ENCODE assay signal across 8 cellular contexts in genomic region chr12:54988402-54989054, GRCh38. TPM values are rescaled to one million over a fixed set of nuclear protein-coding genes. Genes with fewer than 3 reads are reported as not detected.
DNase-seq lines count a peak whose midpoint lies in the region; ATAC-seq and TF ChIP-seq lines count a peak whose summit lies in the region.

No MANE protein-coding gene starts in this region.

- H3K36me3 Mint-ChIP-seq in naive thymus-derived CD4-positive, alpha-beta T cell = peaks cover 0 to 18% (median 9%) of the 10 kb centered on the region in 5 donors
- H3K36me3 Mint-ChIP-seq in stimulated activated naive B cell treated with anti-CD40 and anti-IgM and Interleukin-4, amounts not matched to agents 10 μg/mL and 1 μg/mL and 100 μg/mL, for 72 hours = peaks cover 4 to 5% of the 10 kb centered on the region in 2 donors
- peaks cover 13% of the 10 kb centered on the region for H3K36me3 Mint-ChIP-seq in activated T-helper 1 cell treated with anti-CD3 and anti-CD28 coated beads, Interleukin-12 subunit alpha, Interleukin-12 subunit beta, Interleukin-2, Interleukin-4 antibody, amounts not matched to agents 30 ng/mL and 10 ng/mL and 1 ng/mL, durations not matched to agents 14 hours and 24 hours and 36 hours (ENCODE audit: low read depth)

- H3K9me3 ChIP-seq in naive thymus-derived CD4-positive, alpha-beta T cell (ENCODE audit: control insufficient read depth in 2 of 3, low read length in 3 of 3) = no peaks in the 10 kb centered on the region

- CTCF ChIA-PET in naive thymus-derived CD4-positive, alpha-beta T cell (lab: Charles Lee) = interaction anchor here (0.6 to 7.5 kb wide), 5 partner anchors 9 to 286 kb away, joined by 3 to 68 read pairs (median 3); no protein-coding TSS in a partner anchor

- peak; percentile 31 for ATAC-seq in GM19397 (IDR thresholded peaks at IDR 0.05; ENCODE audit: unreplicated experiment)
- ATAC-seq in naive thymus-derived CD4-positive, alpha-beta T cell = no peak
- ATAC-seq in stimulated activated naive B cell treated with anti-CD40 and anti-IgM and Interleukin-4, amounts not matched to agents 10 μg/mL and 1 μg/mL and 100 μg/mL, for 72 hours (replicated peaks) = no peak
- no peak for ATAC-seq in HG02840 (IDR thresholded peaks at IDR 0.05; ENCODE audit: low FRiP score, unreplicated experiment)

- H3K27me3 ChIP-seq in naive thymus-derived CD4-positive, alpha-beta T cell (ENCODE audit: control insufficient read depth in 2 of 2, insufficient read depth in 2 of 2, low read length in 2 of 2) = no peaks in the 10 kb centered on the region

- H3K4me3 Mint-ChIP-seq in naive thymus-derived CD4-positive, alpha-beta T cell = peak overlapping the region in 7 of 10 donors; percentile 11 to 74 (median 52)
- H3K4me3 Mint-ChIP-seq in stimulated activated naive B cell treated with anti-CD40 and anti-IgM and Interleukin-4, amounts not matched to agents 10 μg/mL and 1 μg/mL and 100 μg/mL, for 72 hours = no peak overlapping the region
- no peak overlapping the region for H3K4me3 Mint-ChIP-seq in activated T-helper 1 cell treated with anti-CD3 and anti-CD28 coated beads, Interleukin-12 subunit alpha, Interleukin-12 subunit beta, Interleukin-2, Interleukin-4 antibody, amounts not matched to agents 30 ng/mL and 10 ng/mL and 1 ng/mL, durations not matched to agents 14 hours and 24 hours and 36 hours

- no peaks in the 10 kb centered on the region for H3K27me3 Mint-ChIP-seq in naive thymus-derived CD4-positive, alpha-beta T cell
- H3K27me3 Mint-ChIP-seq in stimulated activated naive B cell treated with anti-CD40 and anti-IgM and Interleukin-4, amounts not matched to agents 10 μg/mL and 1 μg/mL and 100 μg/mL, for 72 hours = no peaks in the 10 kb centered on the region
- no peaks in the 10 kb centered on the region for H3K27me3 Mint-ChIP-seq in activated T-helper 1 cell treated with anti-CD3 and anti-CD28 coated beads, Interleukin-12 subunit alpha, Interleukin-12 subunit beta, Interleukin-2, Interleukin-4 antibody, amounts not matched to agents 30 ng/mL and 10 ng/mL and 1 ng/mL, durations not matched to agents 14 hours and 24 hours and 36 hours (ENCODE audit: insufficient read depth)

- POLR2A ChIA-PET in naive thymus-derived CD4-positive, alpha-beta T cell (lab: Charles Lee) = interaction anchor here (0.8 to 7.6 kb wide), 4 partner anchors 8 to 84 kb away, joined by 3 to 309 read pairs (median 4); no protein-coding TSS in a partner anchor

- H3K27ac Mint-ChIP-seq in naive thymus-derived CD4-positive, alpha-beta T cell = peak overlapping the region; percentile 49 to 100 (median 95)
- H3K27ac Mint-ChIP-seq in stimulated activated naive B cell treated with anti-CD40 and anti-IgM and Interleukin-4, amounts not matched to agents 10 μg/mL and 1 μg/mL and 100 μg/mL, for 72 hours = no peak overlapping the region
- no peak overlapping the region for H3K27ac Mint-ChIP-seq in activated T-helper 1 cell treated with anti-CD3 and anti-CD28 coated beads, Interleukin-12 subunit alpha, Interleukin-12 subunit beta, Interleukin-2, Interleukin-4 antibody, amounts not matched to agents 30 ng/mL and 10 ng/mL and 1 ng/mL, durations not matched to agents 14 hours and 24 hours and 36 hours

- intact Hi-C loops in naive thymus-derived CD4-positive, alpha-beta T cell (cut with micrococcal nuclease) = loop anchor here in 1 of 2 donors (10.0 kb wide), 1 partner anchor 574 kb away; the partner anchor contains the start of gene ITGA5
- intact Hi-C loops in activated T-helper 1 cell treated with anti-CD3 and anti-CD28 coated beads, Interleukin-12 subunit alpha, Interleukin-12 subunit beta, Interleukin-2, Interleukin-4 antibody, amounts not matched to agents 30 ng/mL and 10 ng/mL and 1 ng/mL, durations not matched to agents 14 hours and 24 hours and 36 hours (cut with micrococcal nuclease) = loop anchor here (10.0 kb wide), 2 partner anchors 464 to 574 kb away; partner anchors contain the start of gene ITGA5

- no peaks in the 10 kb centered on the region for H3K36me3 ChIP-seq in naive thymus-derived CD4-positive, alpha-beta T cell (ENCODE audit: control insufficient read depth in 2 of 3, insufficient read depth in 3 of 3, low read length in 3 of 3)

- H3K4me1 Mint-ChIP-seq in naive thymus-derived CD4-positive, alpha-beta T cell = peaks cover 36 to 83% (median 69%) of the 10 kb centered on the region in 7 donors
- peaks cover 43 to 61% of the 10 kb centered on the region in 2 donors for H3K4me1 Mint-ChIP-seq in stimulated activated naive B cell treated with anti-CD40 and anti-IgM and Interleukin-4, amounts not matched to agents 10 μg/mL and 1 μg/mL and 100 μg/mL, for 72 hours
- peaks cover 71% of the 10 kb centered on the region for H3K4me1 Mint-ChIP-seq in activated T-helper 1 cell treated with anti-CD3 and anti-CD28 coated beads, Interleukin-12 subunit alpha, Interleukin-12 subunit beta, Interleukin-2, Interleukin-4 antibody, amounts not matched to agents 30 ng/mL and 10 ng/mL and 1 ng/mL, durations not matched to agents 14 hours and 24 hours and 36 hours (ENCODE audit: low read depth)

- no peak for TF ChIP-seq CTCF in choroid plexus epithelial cell (conservative IDR thresholded peaks at IDR 0.05; ENCODE audit: low read depth, low read length)

- peak overlapping the region; percentile 80 for H3K27ac ChIP-seq in naive thymus-derived CD4-positive, alpha-beta T cell (ENCODE audit: low read depth, low read length)

- peaks cover 0 to 5% (median 0%) of the 10 kb centered on the region in 11 donors for H3K9me3 Mint-ChIP-seq in naive thymus-derived CD4-positive, alpha-beta T cell
- no peaks in the 10 kb centered on the region for H3K9me3 Mint-ChIP-seq in stimulated activated naive B cell treated with anti-CD40 and anti-IgM and Interleukin-4, amounts not matched to agents 10 μg/mL and 1 μg/mL and 100 μg/mL, for 72 hours
- no peaks in the 10 kb centered on the region for H3K9me3 Mint-ChIP-seq in activated T-helper 1 cell treated with anti-CD3 and anti-CD28 coated beads, Interleukin-12 subunit alpha, Interleukin-12 subunit beta, Interleukin-2, Interleukin-4 antibody, amounts not matched to agents 30 ng/mL and 10 ng/mL and 1 ng/mL, durations not matched to agents 14 hours and 24 hours and 36 hours

- no peak overlapping the region for H3K4me3 ChIP-seq in choroid plexus epithelial cell (ENCODE audit: low read depth, low read length)
- no peak overlapping the region for H3K4me3 ChIP-seq in naive thymus-derived CD4-positive, alpha-beta T cell (ENCODE audit: low read length)

- peaks cover 39 to 57% of the 10 kb centered on the region in 2 donors for H3K4me1 ChIP-seq in naive thymus-derived CD4-positive, alpha-beta T cell (ENCODE audit: control insufficient read depth in 2 of 2, insufficient read depth in 2 of 2, low read length in 2 of 2)

- DNase-seq in NCI-H2171 treated with DMSO at 0.1 percent for 48 hours (lab: John Stamatoyannopoulos, UW) = peak; percentile 98
- peak; percentile 53 for DNase-seq in choroid plexus epithelial cell (ENCODE audit: low read depth)
- no peak for DNase-seq in naive thymus-derived CD4-positive, alpha-beta T cell
- DNase-seq in stimulated activated naive B cell treated with anti-CD40 and anti-IgM and Interleukin-4, amounts not matched to agents 10 μg/mL and 1 μg/mL and 100 μg/mL, for 72 hours = no peak
- DNase-seq in COLO829 (ENCODE audit: low spot score) = no peak
- no peak for DNase-seq in activated T-helper 1 cell treated with anti-CD3 and anti-CD28 coated beads, Interleukin-12 subunit alpha, Interleukin-12 subunit beta, Interleukin-2, Interleukin-4 antibody, amounts not matched to agents 30 ng/mL and 10 ng/mL and 1 ng/mL, durations not matched to agents 14 hours and 24 hours and 36 hours (ENCODE audit: low spot score)

RNA-seq across cellular contexts. Expression of gene TESPA1, which starts 4.0 kb away (rescaled TPM):
- 100 to 1,000 TPM; 120 to 301 (median 186) TPM for total RNA-seq in naive thymus-derived CD4-positive, alpha-beta T cell
- polyA plus RNA-seq in naive thymus-derived CD4-positive, alpha-beta T cell = 100 to 1,000 TPM; 183 to 314 TPM
- total RNA-seq in activated T-helper 1 cell treated with anti-CD3 and anti-CD28 coated beads, Interleukin-12 subunit alpha, Interleukin-12 subunit beta, Interleukin-2, Interleukin-4 antibody, amounts not matched to agents 30 ng/mL and 10 ng/mL and 1 ng/mL, durations not matched to agents 14 hours and 24 hours and 36 hours = 179 and 181 TPM in 2 replicates

RNA-seq across cellular contexts. Expression of gene NEUROD4, which starts 31.2 kb away (rescaled TPM):
- total RNA-seq in naive thymus-derived CD4-positive, alpha-beta T cell = under 1 TPM in 1 of 5 experiments, not detected in 4; 0.11 TPM
- not detected for polyA plus RNA-seq in naive thymus-derived CD4-positive, alpha-beta T cell
- 0.05 TPM in 1 of 2 replicates, not detected in the other for total RNA-seq in activated T-helper 1 cell treated with anti-CD3 and anti-CD28 coated beads, Interleukin-12 subunit alpha, Interleukin-12 subunit beta, Interleukin-2, Interleukin-4 antibody, amounts not matched to agents 30 ng/mL and 10 ng/mL and 1 ng/mL, durations not matched to agents 14 hours and 24 hours and 36 hours

Comparison
In these comparisons a context has a peak if more than half of its experiments do, and no peak if none do; other contexts are left out.
1. DNase-seq: peak in NCI-H2171 treated with DMSO at 0.1 percent for 48 hours (single experiment) and choroid plexus epithelial cell (single experiment); none in naive thymus-derived CD4-positive, alpha-beta T cell (0 of 9), stimulated activated naive B cell treated with anti-CD40 and anti-IgM and Interleukin-4, amounts not matched to agents 10 μg/mL and 1 μg/mL and 100 μg/mL, for 72 hours (single experiment), COLO829 (single experiment) and activated T-helper 1 cell treated with anti-CD3 and anti-CD28 coated beads, Interleukin-12 subunit alpha, Interleukin-12 subunit beta, Interleukin-2, Interleukin-4 antibody, amounts not matched to agents 30 ng/mL and 10 ng/mL and 1 ng/mL, durations not matched to agents 14 hours and 24 hours and 36 hours (single experiment).
2. H3K27ac Mint-ChIP-seq: peak in naive thymus-derived CD4-positive, alpha-beta T cell (9 of 9); none in stimulated activated naive B cell treated with anti-CD40 and anti-IgM and Interleukin-4, amounts not matched to agents 10 μg/mL and 1 μg/mL and 100 μg/mL, for 72 hours (single experiment) and activated T-helper 1 cell treated with anti-CD3 and anti-CD28 coated beads, Interleukin-12 subunit alpha, Interleukin-12 subunit beta, Interleukin-2, Interleukin-4 antibody, amounts not matched to agents 30 ng/mL and 10 ng/mL and 1 ng/mL, durations not matched to agents 14 hours and 24 hours and 36 hours (single experiment).
3. H3K4me3 Mint-ChIP-seq: peak in naive thymus-derived CD4-positive, alpha-beta T cell (7 of 10); none in stimulated activated naive B cell treated with anti-CD40 and anti-IgM and Interleukin-4, amounts not matched to agents 10 μg/mL and 1 μg/mL and 100 μg/mL, for 72 hours (0 of 2) and activated T-helper 1 cell treated with anti-CD3 and anti-CD28 coated beads, Interleukin-12 subunit alpha, Interleukin-12 subunit beta, Interleukin-2, Interleukin-4 antibody, amounts not matched to agents 30 ng/mL and 10 ng/mL and 1 ng/mL, durations not matched to agents 14 hours and 24 hours and 36 hours (single experiment).